1 cellular context compared by ENCODE assay signal in the genomic region with DNA sequence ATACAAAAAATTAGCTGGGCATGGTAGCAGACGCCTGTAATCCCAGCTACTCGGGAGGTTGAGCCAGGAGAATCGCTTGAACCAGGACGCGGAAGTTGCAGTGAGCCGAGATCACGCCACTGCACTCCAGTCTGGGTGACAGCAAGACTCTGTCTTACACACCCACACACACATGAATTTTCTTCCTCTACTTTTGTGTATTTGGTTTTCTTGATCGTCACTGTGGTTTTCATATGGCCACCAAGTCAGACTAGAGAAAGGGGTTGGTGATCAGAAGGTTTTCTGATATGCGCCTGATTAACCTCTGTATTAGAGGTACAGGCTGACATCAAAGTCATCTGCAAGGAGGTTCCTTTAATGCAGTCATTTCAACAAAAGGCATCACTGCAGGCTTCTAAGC.
TF ChIP-seq lines count a peak whose summit lies in the region.

No MANE protein-coding gene starts in this region.

TF ChIP-seq in HepG2, 621 proteins besides CTCF, POLR2A, EP300 and RAD21:
- no peak for TF ChIP-seq ZBTB1 (CRISPR knock-in tag; IDR thresholded peaks at IDR 0.05; ENCODE audit: borderline replicate concordance)
- no peak for TF ChIP-seq ZNF503 (CRISPR knock-in tag; IDR thresholded peaks at IDR 0.05)
- no peak for TF ChIP-seq ZNF891 (CRISPR knock-in tag; IDR thresholded peaks at IDR 0.05)
- TF ChIP-seq ZNF296 (CRISPR knock-in tag; conservative IDR thresholded peaks at IDR 0.05), result no peak
- no peak for TF ChIP-seq MXD4 (CRISPR knock-in tag; IDR thresholded peaks at IDR 0.05)
- TF ChIP-seq, protein P1, sequence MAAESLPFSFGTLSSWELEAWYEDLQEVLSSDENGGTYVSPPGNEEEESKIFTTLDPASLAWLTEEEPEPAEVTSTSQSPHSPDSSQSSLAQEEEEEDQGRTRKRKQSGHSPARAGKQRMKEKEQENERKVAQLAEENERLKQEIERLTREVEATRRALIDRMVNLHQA (CRISPR knock-in tag; IDR thresholded peaks at IDR 0.05), result no peak
- TF ChIP-seq ZNF101 (CRISPR knock-in tag; IDR thresholded peaks at IDR 0.05; ENCODE audit: borderline replicate concordance, low read depth), result no peak
- TF ChIP-seq, protein P2, sequence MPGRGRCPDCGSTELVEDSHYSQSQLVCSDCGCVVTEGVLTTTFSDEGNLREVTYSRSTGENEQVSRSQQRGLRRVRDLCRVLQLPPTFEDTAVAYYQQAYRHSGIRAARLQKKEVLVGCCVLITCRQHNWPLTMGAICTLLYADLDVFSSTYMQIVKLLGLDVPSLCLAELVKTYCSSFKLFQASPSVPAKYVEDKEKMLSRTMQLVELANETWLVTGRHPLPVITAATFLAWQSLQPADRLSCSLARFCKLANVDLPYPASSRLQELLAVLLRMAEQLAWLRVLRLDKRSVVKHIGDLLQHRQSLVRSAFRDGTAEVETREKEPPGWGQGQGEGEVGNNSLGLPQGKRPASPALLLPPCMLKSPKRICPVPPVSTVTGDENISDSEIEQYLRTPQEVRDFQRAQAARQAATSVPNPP (CRISPR knock-in tag; IDR thresholded peaks at IDR 0.05), result no peak
- TF ChIP-seq TCF7 (IDR thresholded peaks at IDR 0.05; ENCODE audit: low read depth), result no peak
TF ChIP-seq in HepG2: peak in this region for 0.
